ENCODE assay signal across 31 cellular contexts in the genomic region with DNA sequence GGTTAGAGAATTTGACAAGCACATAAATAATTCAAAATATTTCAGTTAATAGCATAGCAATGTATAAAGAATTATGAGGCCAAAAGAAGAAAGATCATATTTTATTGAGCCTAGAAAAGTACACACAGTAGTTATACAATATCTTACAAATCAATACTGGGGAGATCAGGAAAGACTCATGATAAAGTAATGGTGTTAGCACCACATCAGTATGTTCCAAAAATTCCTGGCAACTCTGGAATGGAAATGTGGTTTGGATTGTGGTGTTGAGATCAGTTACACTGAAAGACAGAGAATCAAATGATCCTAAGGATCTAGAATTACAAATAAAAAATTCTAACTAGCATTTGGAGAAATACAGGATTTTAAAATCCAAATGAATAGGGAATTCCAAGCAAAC.
"Had no signal": no experiment of that assay in that cellular context is flagged by ENCODE, and none has a peak within 500 bp of the region (broad histone marks: within the 10 kb centered on the region; RNA-seq: fewer than 3 reads in every experiment).

No MANE protein-coding gene starts in this region.

- H3K4me3 Mint-ChIP-seq: activated naive CD4-positive, alpha-beta T cell treated with anti-CD3 and anti-CD28 coated beads, Interleukin-2, amount 10 ng/mL, durations not matched to agents 7 days and 5 days; central memory CD8-positive, alpha-beta T cell; nephron progenitor cell; stimulated activated naive B cell treated with anti-CD40 and anti-IgM and Interleukin-4, amounts not matched to agents 10 μg/mL and 1 μg/mL and 100 μg/mL, for 72 hours; T-helper 1 cell treated with Interleukin-12 subunit alpha and Interleukin-12 subunit beta and Interleukin-4 antibody, amounts not matched to agents 30 μg/mL and 1 μg/mL, for 36 hours had no signal

- H2AFZ ChIP-seq: hepatocyte had no signal

- H3K9me3 ChIP-seq: gastroesophageal sphincter, neutrophil, pancreas, prostate gland, stomach, tibial nerve had no signal

- H3K27ac ChIP-seq: epithelial cell of prostate, esophagus squamous epithelium, gastroesophageal sphincter, hepatocyte, neutrophil, pancreas, prostate gland, stomach, tibial nerve, WERI-Rb-1 had no signal

- H3K36me3 ChIP-seq: esophagus squamous epithelium, gastroesophageal sphincter, neutrophil, pancreas, prostate gland, stomach, tibial nerve, WERI-Rb-1 had no signal

- H3K4me3 ChIP-seq: esophagus squamous epithelium, gastroesophageal sphincter, hepatocyte, pancreas, prostate gland, stomach, tibial nerve had no signal

- H3K79me2 ChIP-seq: hepatocyte had no signal

- DNase-seq: activated CD4-positive, alpha-beta T cell treated with anti-CD3 and anti-CD28 coated beads for 48 hours; activated CD4-positive, alpha-beta T cell treated with anti-CD3 and anti-CD28 coated beads, Interleukin-2, amount 50 U/mL, for 48 hours; activated CD8-positive, alpha-beta memory T cell treated with anti-CD3 and anti-CD28 coated beads for 24 hours; activated gamma-delta T cell; activated naive CD4-positive, alpha-beta T cell treated with anti-CD3 and anti-CD28 coated beads, Interleukin-2, amount 10 ng/mL, durations not matched to agents 7 days and 5 days; amniotic stem cell; dermis blood vessel endothelial cell; effector CD8-positive, alpha-beta T cell; esophagus squamous epithelium; left cardiac atrium; left ventricle myocardium superior; naive B cell; nephron progenitor cell; pancreas; retina; stimulated activated CD4-positive, alpha-beta T cell treated with anti-CD3 and anti-CD28 coated beads, Interleukin-15, amount 100 ng/mL, for 24 hours; stimulated activated CD4-positive, alpha-beta T cell treated with anti-CD3 and anti-CD28 coated beads, Interleukin-2, amount 100 ng/mL, for 24 hours; stimulated activated naive B cell treated with anti-CD40 and anti-IgM and Interleukin-4, amounts not matched to agents 10 μg/mL and 1 μg/mL and 100 μg/mL, for 72 hours; stomach; SW 1271; T-helper 9 cell; WERI-Rb-1 had no signal

- H3K27me3 Mint-ChIP-seq: activated naive CD4-positive, alpha-beta T cell treated with anti-CD3 and anti-CD28 coated beads, Interleukin-2, amount 10 ng/mL, durations not matched to agents 7 days and 5 days; central memory CD8-positive, alpha-beta T cell; naive B cell; stimulated activated naive B cell treated with anti-CD40 and anti-IgM and Interleukin-4, amounts not matched to agents 10 μg/mL and 1 μg/mL and 100 μg/mL, for 72 hours had no signal

- H3K4me1 Mint-ChIP-seq: activated naive CD4-positive, alpha-beta T cell treated with anti-CD3 and anti-CD28 coated beads, Interleukin-2, amount 10 ng/mL, durations not matched to agents 7 days and 5 days; central memory CD8-positive, alpha-beta T cell; naive B cell; stimulated activated naive B cell treated with anti-CD40 and anti-IgM and Interleukin-4, amounts not matched to agents 10 μg/mL and 1 μg/mL and 100 μg/mL, for 72 hours had no signal

- ATAC-seq: activated CD4-positive, CD25-positive, alpha-beta regulatory T cell treated with anti-CD3 and anti-CD28 coated beads, Interleukin-2, amount 50 U/mL, for 24 hours; gastroesophageal sphincter; left cardiac atrium; left ventricle myocardium superior; pancreas; stimulated activated naive B cell treated with anti-CD40 and anti-IgM and Interleukin-4, amounts not matched to agents 10 μg/mL and 1 μg/mL and 100 μg/mL, for 72 hours had no signal

- H3K9me3 Mint-ChIP-seq: nephron progenitor cell; stimulated activated naive B cell treated with anti-CD40 and anti-IgM and Interleukin-4, amounts not matched to agents 10 μg/mL and 1 μg/mL and 100 μg/mL, for 72 hours had no signal

- H3K27me3 ChIP-seq: esophagus squamous epithelium, gastroesophageal sphincter, hepatocyte, neutrophil, pancreas, stomach, tibial nerve had no signal

- H3K4me1 ChIP-seq: esophagus squamous epithelium, gastroesophageal sphincter, pancreas, prostate gland, stomach, tibial nerve had no signal

- H3K36me3 Mint-ChIP-seq: activated naive CD4-positive, alpha-beta T cell treated with anti-CD3 and anti-CD28 coated beads, Interleukin-2, amount 10 ng/mL, durations not matched to agents 7 days and 5 days; naive B cell; stimulated activated naive B cell treated with anti-CD40 and anti-IgM and Interleukin-4, amounts not matched to agents 10 μg/mL and 1 μg/mL and 100 μg/mL, for 72 hours had no signal

- H3K4me2 ChIP-seq: hepatocyte had no signal

- H3K27ac Mint-ChIP-seq: activated naive CD4-positive, alpha-beta T cell treated with anti-CD3 and anti-CD28 coated beads, Interleukin-2, amount 10 ng/mL, durations not matched to agents 7 days and 5 days; naive B cell; nephron progenitor cell; stimulated activated naive B cell treated with anti-CD40 and anti-IgM and Interleukin-4, amounts not matched to agents 10 μg/mL and 1 μg/mL and 100 μg/mL, for 72 hours; T-helper 1 cell treated with Interleukin-12 subunit alpha and Interleukin-12 subunit beta and Interleukin-4 antibody, amounts not matched to agents 30 μg/mL and 1 μg/mL, for 36 hours had no signal
